ENCODE assay signal across 10 cellular contexts in genomic region chr19:49064768-49065611, GRCh38. TPM values are rescaled to one million over a fixed set of nuclear protein-coding genes. Genes with fewer than 3 reads are reported as not detected.
DNase-seq lines count a peak whose midpoint lies in the region; ATAC-seq, FAIRE-seq and TF ChIP-seq lines count a peak whose summit lies in the region.
"Had no signal": no experiment of that assay in that cellular context is flagged by ENCODE, and none has a peak within 500 bp of the region (broad histone marks: within the 10 kb centered on the region; RNA-seq: fewer than 3 reads in every experiment).

NTF4 (minus strand) TSS chr19:49064818; CDS start chr19:49061997, 2,821 bp downstream.

- no peaks in the 10 kb centered on the region for H3K79me2 ChIP-seq in keratinocyte (ENCODE audit: control insufficient read depth, insufficient read depth, low read length)

- H3K9me3 ChIP-seq in keratinocyte (ENCODE audit: control insufficient read depth, low read depth, low read length), result no peaks in the 10 kb centered on the region

- dilution Hi-C loops in keratinocyte (cut with MboI; ENCODE audit: extremely low pct_ligation_motif_present, low sequenced_read_pairs), result no loop called here

- peak within 1 kb of the TSS; percentile 56 to 85 (median 71) for H3K4me3 ChIP-seq in keratinocyte (ENCODE audit: control insufficient read depth in 2 of 3, extremely low read depth in 1 of 3, insufficient read depth in 2 of 3, low read depth in 1 of 3, low read length in 3 of 3)

- no peak for ATAC-seq in HG02571 (IDR thresholded peaks at IDR 0.05; ENCODE audit: unreplicated experiment)
- ATAC-seq in GM19452 (IDR thresholded peaks at IDR 0.05; ENCODE audit: unreplicated experiment), result no peak

- H3K27me3 ChIP-seq in keratinocyte (ENCODE audit: control insufficient read depth, extremely low read depth, insufficient read depth, low read length), result peaks cover 19% of the 10 kb centered on the region

- H3K9me1 ChIP-seq in keratinocyte (ENCODE audit: control insufficient read depth, extremely low read depth, insufficient read depth, low read length), result peaks cover 2% of the 10 kb centered on the region

- H3K36me3 ChIP-seq in keratinocyte (ENCODE audit: control insufficient read depth in 2 of 2, extremely low read depth in 1 of 2, insufficient read depth in 2 of 2, low read length in 2 of 2), result peaks cover 3 to 4% of the 10 kb centered on the region in 2 experiments

- TF ChIP-seq CTCF in keratinocyte (optimal IDR thresholded peaks at IDR 0.05 in 1 of 3, IDR thresholded peaks at IDR 0.05 in 1 of 3, conservative IDR thresholded peaks at IDR 0.05 in 1 of 3; ENCODE audit: extremely low read depth in 1 of 3, insufficient read depth in 2 of 3, low read length in 3 of 3), result peak in 2 of 3 experiments; percentile 7 to 54

- no peak within 1 kb of the TSS for H2AFZ ChIP-seq in keratinocyte (ENCODE audit: control insufficient read depth, low read length)

- H3K9ac ChIP-seq in keratinocyte (ENCODE audit: control insufficient read depth, extremely low read depth, insufficient read depth, low read length), result peak within 1 kb of the TSS; percentile 70

- peak within 1 kb of the TSS; percentile 80 for H3K27ac ChIP-seq in keratinocyte (ENCODE audit: control insufficient read depth, insufficient read depth, low read length)

- H3K4me2 ChIP-seq in keratinocyte (ENCODE audit: control insufficient read depth, extremely low read depth, insufficient read depth, low read depth, low read length), result peak within 1 kb of the TSS; percentile 84

- no peak for FAIRE-seq in keratinocyte (lab: Jason Lieb, UNC)
- FAIRE-seq: islet of Langerhans had no signal

- peak; percentile 22 for DNase-seq in stimulated activated CD4-positive, alpha-beta T cell treated with anti-CD3 and anti-CD28 coated beads, Interleukin-15, amount 100 ng/mL, for 24 hours
- no peak for DNase-seq in stimulated activated CD4-positive, alpha-beta T cell treated with anti-CD3 and anti-CD28 coated beads, Interleukin-4, amount 100 ng/mL, for 4 hours
- DNase-seq in amniotic epithelial cell (ENCODE audit: low read depth), result peak; percentile 33
- no peak for DNase-seq in keratinocyte (ENCODE audit: low read depth, low spot score)
- DNase-seq in putamen (ENCODE audit: low spot score), result no peak
- DNase-seq in activated CD8-positive, alpha-beta memory T cell treated with anti-CD3 and anti-CD28 coated beads, Interleukin-2, amount 50 U/mL, for 48 hours, result no peak
- DNase-seq: stimulated activated naive CD4-positive, alpha-beta T cell had no signal

- peaks cover 12% of the 10 kb centered on the region for H3K4me1 ChIP-seq in keratinocyte (ENCODE audit: control insufficient read depth, extremely low read depth, insufficient read depth, low read length)

- H4K20me1 ChIP-seq in keratinocyte (ENCODE audit: control insufficient read depth, extremely low read depth, insufficient read depth, low read length), result no peaks in the 10 kb centered on the region

RNA-seq across cellular contexts. Expression of gene NTF4, which starts in this region (rescaled TPM):
- polyA plus RNA-seq in keratinocyte, result 5.5 to 14.4 TPM (median 8.3 TPM) in 3 replicates
- 3.4 TPM for polyA plus RNA-seq in keratinocyte (2011; ENCODE audit: low read depth)
- polyA plus RNA-seq in keratinocyte (2011; cell fraction: cytosol; rRNA removed), result 3.0 and 7.6 TPM in 2 replicates
- 30.4 and 35.8 TPM in 2 replicates for polyA plus RNA-seq in keratinocyte (2011; cell fraction: nucleus; rRNA removed)
- 9.6 and 11.8 TPM in 2 replicates for polyA plus RNA-seq in keratinocyte (2012; ENCODE audit: low replicate concordance)
- 1.5 to 3.2 TPM (median 2.5 TPM) in 3 replicates for polyA minus RNA-seq in keratinocyte
- not detected for polyA minus RNA-seq in keratinocyte (2011; cell fraction: cytosol; rRNA and poly(A)+ RNA removed)
- 2.0 and 6.3 TPM in 2 replicates for polyA minus RNA-seq in keratinocyte (2011; cell fraction: nucleus; rRNA and poly(A)+ RNA removed)

Comparison
In these comparisons a context has a peak if more than half of its experiments do, and no peak if none do; other contexts are left out.
1. DNase-seq: peak in stimulated activated CD4-positive, alpha-beta T cell treated with anti-CD3 and anti-CD28 coated beads, Interleukin-15, amount 100 ng/mL, for 24 hours (single experiment) and amniotic epithelial cell (single experiment); none in stimulated activated CD4-positive, alpha-beta T cell treated with anti-CD3 and anti-CD28 coated beads, Interleukin-4, amount 100 ng/mL, for 4 hours (0 of 2), keratinocyte (single experiment), putamen (single experiment) and activated CD8-positive, alpha-beta memory T cell treated with anti-CD3 and anti-CD28 coated beads, Interleukin-2, amount 50 U/mL, for 48 hours (single experiment).